12 cellular contexts compared by ENCODE assay signal in genomic region chr1:70072239-70072751, GRCh38.
DNase-seq lines count a peak whose midpoint lies in the region; ATAC-seq, FAIRE-seq and TF ChIP-seq lines count a peak whose summit lies in the region.
"Had no signal": no experiment of that assay in that cellular context is flagged by ENCODE, and none has a peak within 500 bp of the region (broad histone marks: within the 10 kb centered on the region; RNA-seq: fewer than 3 reads in every experiment).

No MANE protein-coding gene starts in this region.

- ATAC-seq in SK-N-SH treated with all-trans-retinoic acid at 6 μM for 48 hours, result peak; percentile 71; the same call in 2 of the 3 replicates
- no peak for ATAC-seq in stimulated activated naive CD8-positive, alpha-beta T cell treated with anti-CD3 and anti-CD28 coated beads, Interleukin-15, Interleukin-2, amounts not matched to agents 100 U/mL and 50 U/mL, for 24 hours
- no peak for ATAC-seq in HG03457 (IDR thresholded peaks at IDR 0.05; ENCODE audit: unreplicated experiment)
- ATAC-seq: stimulated activated memory B cell treated with anti-CD40 and anti-IgM and Interleukin-4, amounts not matched to agents 10 μg/mL and 1 μg/mL and 100 μg/mL, for 72 hours had no signal

- DNase-seq in AG09309 (ENCODE audit: low read depth), result peak; percentile 13
- peak; percentile 80 for DNase-seq in HCEC 1CT
- peak; percentile 30 for DNase-seq in fibroblast of the conjunctiva (ENCODE audit: low read depth)
- DNase-seq in stimulated activated naive CD8-positive, alpha-beta T cell treated with anti-CD3 and anti-CD28 coated beads, Interleukin-15, Interleukin-2, amounts not matched to agents 100 U/mL and 50 U/mL, for 24 hours, result no peak
- DNase-seq in NK-92 treated with Interleukin-12 subunit alpha and Interleukin-12 subunit beta, amount 100 ng/mL, for 24 hours (lab: John Stamatoyannopoulos, UW), result no peak
- no peak for DNase-seq in GM19239 (ENCODE audit: insufficient read length, low spot score)
- DNase-seq: activated CD4-positive, alpha-beta T cell treated with anti-CD3 and anti-CD28 coated beads for 48 hours; CD4-positive, alpha-beta T cell; stimulated activated CD4-positive, alpha-beta T cell treated with anti-CD3 and anti-CD28 coated beads, Interleukin-12 subunit alpha, Interleukin-12 subunit beta, amount 100 ng/mL, for 4 hours had no signal

- no peak for TF ChIP-seq CTCF in AG09309 (IDR thresholded peaks at IDR 0.05; ENCODE audit: control insufficient read depth, insufficient read depth, low read depth, low read length, missing control alignments)

- H3K4me3 ChIP-seq in AG09309 (ENCODE audit: control insufficient read depth, low read depth, low read length), result no peak overlapping the region

- FAIRE-seq in GM19239 (lab: Jason Lieb, UNC), result no peak

TF ChIP-seq in SK-N-SH treated with all-trans-retinoic acid at 6 μM for 48 hours, 23 proteins besides CTCF, POLR2A, EP300 and RAD21:
- no peak for TF ChIP-seq ZNF70 (CRISPR knock-in tag; IDR thresholded peaks at IDR 0.05)

Comparison
In these comparisons a context has a peak if more than half of its experiments do, and no peak if none do; other contexts are left out.
1. DNase-seq: peak in AG09309 (single experiment), HCEC 1CT (single experiment) and fibroblast of the conjunctiva (single experiment); none in stimulated activated naive CD8-positive, alpha-beta T cell treated with anti-CD3 and anti-CD28 coated beads, Interleukin-15, Interleukin-2, amounts not matched to agents 100 U/mL and 50 U/mL, for 24 hours (single experiment), NK-92 treated with Interleukin-12 subunit alpha and Interleukin-12 subunit beta, amount 100 ng/mL, for 24 hours (single experiment) and GM19239 (single experiment).